ENCODE assay signal across 8 cellular contexts in the genomic region with DNA sequence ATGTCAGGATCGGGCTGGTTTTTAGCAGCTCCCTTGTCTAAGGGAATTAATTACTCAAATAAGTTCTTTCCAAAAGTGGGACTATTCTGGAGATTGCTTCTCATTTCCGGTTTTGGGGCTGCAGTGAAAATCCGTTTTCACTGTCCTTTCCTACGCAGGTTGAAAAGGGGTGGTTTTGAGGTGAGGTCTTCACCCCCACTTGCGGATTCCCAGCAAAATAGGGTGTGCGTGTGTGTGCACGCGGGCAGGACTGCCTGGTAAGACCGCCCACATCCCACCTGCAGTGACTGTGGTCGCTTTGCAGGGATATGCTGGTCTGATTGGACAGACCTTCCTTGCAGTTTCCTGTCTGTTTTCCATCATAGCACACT. TPM values are rescaled to one million over a fixed set of nuclear protein-coding genes. Genes with fewer than 3 reads are reported as not detected.
A peak's percentile ranks its signal among the peaks of the same experiment; 100 is the strongest.
DNase-seq lines count a peak whose midpoint lies in the region; ATAC-seq and TF ChIP-seq lines count a peak whose summit lies in the region.

No MANE protein-coding gene starts in this region.

- H3K4me3 ChIP-seq in mononuclear cell (ENCODE audit: low read length) (peak overlapping the region; percentile 72), suprapubic skin (peak overlapping the region; percentile 66)

- no peaks in the 10 kb centered on the region for H3K27me3 ChIP-seq in mononuclear cell (ENCODE audit: insufficient read depth, low read length)
- no peaks in the 10 kb centered on the region for H3K27me3 ChIP-seq in suprapubic skin

- no peaks in the 10 kb centered on the region for H3K9me3 ChIP-seq in T-helper 17 cell (ENCODE audit: control insufficient read depth, low read length, poor library complexity, severe bottlenecking)
- H3K9me3 ChIP-seq in mononuclear cell (ENCODE audit: low read depth, low read length) = no peaks in the 10 kb centered on the region
- H3K9me3 ChIP-seq in suprapubic skin = no peaks in the 10 kb centered on the region

- 20% methylated on average over 10 of the region's 10 CpGs for WGBS in suprapubic skin

- peak; percentile 32 for ATAC-seq in GM18498 (IDR thresholded peaks at IDR 0.05; ENCODE audit: unreplicated experiment)
- ATAC-seq in HG02884 (IDR thresholded peaks at IDR 0.05; ENCODE audit: unreplicated experiment) = peak; percentile 13
- peak; percentile 37 for ATAC-seq in T-helper 17 cell

- no peak for TF ChIP-seq EP300 in suprapubic skin (IDR thresholded peaks at IDR 0.05)

- no peak for TF ChIP-seq POLR2A in suprapubic skin (IDR thresholded peaks at IDR 0.05)

- no peaks in the 10 kb centered on the region for H3K27me3 Mint-ChIP-seq in T-helper 17 cell

- H3K4me1 ChIP-seq in mononuclear cell (ENCODE audit: insufficient read depth, low read length) (peaks cover 14% of the 10 kb centered on the region), suprapubic skin (peaks cover 26% of the 10 kb centered on the region)

- TF ChIP-seq CTCF in suprapubic skin (IDR thresholded peaks at IDR 0.05) = no peak

- peak overlapping the region; percentile 95 for H3K4me3 Mint-ChIP-seq in T-helper 17 cell

- peaks cover 15% of the 10 kb centered on the region for H3K4me1 Mint-ChIP-seq in T-helper 17 cell

- peak overlapping the region; percentile 96 for H3K27ac Mint-ChIP-seq in T-helper 17 cell

- no peaks in the 10 kb centered on the region for H3K36me3 ChIP-seq in suprapubic skin

- H3K27ac ChIP-seq in suprapubic skin = peak overlapping the region; percentile 82

- DNase-seq in T-helper 17 cell = no peak
- peak; percentile 59 for DNase-seq in cerebellar cortex (ENCODE audit: low spot score)
- no peak for DNase-seq in suprapubic skin (ENCODE audit: low spot score in 2 of 2)
- DNase-seq in foreskin melanocyte = no peak
- no peak for DNase-seq in NCI-H446 (lab: John Stamatoyannopoulos, UW)

- no peaks in the 10 kb centered on the region for H3K36me3 Mint-ChIP-seq in T-helper 17 cell (ENCODE audit: low read depth)

RNA-seq across cellular contexts. Expression of a gene that starts 0.5 kb away (rescaled TPM):
- 10 to 100 TPM; 14.3 to 14.4 TPM for total RNA-seq in T-helper 17 cell
- total RNA-seq in mononuclear cell = 22.7 TPM
- total RNA-seq in suprapubic skin = 10 to 100 TPM; 14.9 to 28.3 (median 21.0) TPM
